In genomic region chr2:96061197-96061817, GRCh38 we compare ENCODE assay signal across 9 cellular contexts. TPM values are rescaled to one million over a fixed set of nuclear protein-coding genes. Genes with fewer than 3 reads are reported as not detected.
"Had no signal": no experiment of that assay in that cellular context is flagged by ENCODE, and none has a peak within 500 bp of the region (broad histone marks: within the 10 kb centered on the region; RNA-seq: fewer than 3 reads in every experiment).

No MANE protein-coding gene starts in this region.

RNA-seq across cellular contexts. Expression of gene GPAT2, which starts 26.6 kb away (rescaled TPM):
- total RNA-seq: hepatocyte, myocyte, smooth muscle cell had no signal
- polyA plus RNA-seq: neural cell had no signal

RNA-seq across cellular contexts. Expression of gene ADRA2B, which starts 55.1 kb away (rescaled TPM):
- total RNA-seq: cerebellum, endothelial cell of umbilical vein, fibroblast of lung, lung microvascular endothelial cell, myocyte had no signal
- polyA plus RNA-seq: endothelial cell of umbilical vein; naive thymus-derived CD8-positive, alpha-beta T cell; neural cell had no signal
